ENCODE assay signal across 8 cellular contexts in the genomic region with DNA sequence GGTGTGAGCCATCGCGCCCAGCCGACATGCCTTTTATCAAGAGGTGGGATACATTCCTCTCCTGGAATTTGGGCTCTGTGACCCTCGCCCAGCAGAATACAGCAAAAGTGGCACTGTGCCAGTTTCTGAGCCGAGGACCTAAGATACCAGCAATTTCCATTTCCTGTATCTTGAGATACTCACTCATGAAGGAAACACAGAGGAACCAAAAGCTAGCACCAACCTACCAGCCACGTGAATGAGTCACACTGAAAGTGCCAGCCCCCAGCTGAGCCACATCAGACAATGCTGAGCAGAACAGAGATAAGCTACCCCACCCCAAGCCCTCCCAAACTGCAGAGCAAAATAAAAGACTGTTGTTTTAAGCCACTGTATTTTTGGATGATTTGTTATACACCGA. TPM values are rescaled to one million over a fixed set of nuclear protein-coding genes. Genes with fewer than 3 reads are reported as not detected.
A peak's percentile ranks its signal among the peaks of the same experiment; 100 is the strongest.
DNase-seq lines count a peak whose midpoint lies in the region; ATAC-seq and TF ChIP-seq lines count a peak whose summit lies in the region.

No MANE protein-coding gene starts in this region.

- H3K9me3 Mint-ChIP-seq in activated naive CD4-positive, alpha-beta T cell treated with anti-CD3 and anti-CD28 coated beads, Interleukin-2, amount 10 ng/mL, durations not matched to agents 7 days and 5 days = no peaks in the 10 kb centered on the region

- in situ Hi-C loops in SK-MEL-5 (cut with HindIII; ENCODE audit: low pct_unique_long_range_greater_than_20kb, low sequenced_read_pairs) = no loop called here

- DNase-seq in SK-MEL-5 (ENCODE audit: low read depth, low spot score) (peak; percentile 65), mucosa of descending colon (peak; percentile 21 to 65 (median 33)), NCI-H1694 (lab: John Stamatoyannopoulos, UW) (no peak), NCI-H748 (lab: John Stamatoyannopoulos, UW; ENCODE audit: unreplicated experiment) (no peak), cerebellum (ENCODE audit: low spot score) (no peak)
- peak; percentile 91 for DNase-seq in activated naive CD4-positive, alpha-beta T cell treated with anti-CD3 and anti-CD28 coated beads, Interleukin-2, amount 10 ng/mL, durations not matched to agents 7 days and 5 days

- CTCF ChIA-PET in activated naive CD4-positive, alpha-beta T cell treated with anti-CD3 and anti-CD28 coated beads, Interleukin-2, amount 10 ng/mL, durations not matched to agents 7 days and 5 days (lab: Charles Lee) = no interaction called here

- H3K4me1 Mint-ChIP-seq in activated naive CD4-positive, alpha-beta T cell treated with anti-CD3 and anti-CD28 coated beads, Interleukin-2, amount 10 ng/mL, durations not matched to agents 7 days and 5 days = peaks cover 37% of the 10 kb centered on the region

- peak overlapping the region; percentile 53 for H3K4me3 Mint-ChIP-seq in activated naive CD4-positive, alpha-beta T cell treated with anti-CD3 and anti-CD28 coated beads, Interleukin-2, amount 10 ng/mL, durations not matched to agents 7 days and 5 days

- intact Hi-C loops in mucosa of descending colon (cut with DNase I, micrococcal nuclease) = no loop called here

- peaks cover 23% of the 10 kb centered on the region for H3K36me3 Mint-ChIP-seq in activated naive CD4-positive, alpha-beta T cell treated with anti-CD3 and anti-CD28 coated beads, Interleukin-2, amount 10 ng/mL, durations not matched to agents 7 days and 5 days

- no peaks in the 10 kb centered on the region for H3K36me3 ChIP-seq in mucosa of descending colon (ENCODE audit: low read depth)

- no peak overlapping the region for H3K4me3 ChIP-seq in mucosa of descending colon

- ATAC-seq in GM18909 (IDR thresholded peaks at IDR 0.05; ENCODE audit: poor library complexity, unreplicated experiment) = peak; percentile 100
- ATAC-seq in HG03060 (IDR thresholded peaks at IDR 0.05; ENCODE audit: low read depth, unreplicated experiment) = peak; percentile 98
- ATAC-seq in mucosa of descending colon = peak; percentile 93

- H3K27ac Mint-ChIP-seq in activated naive CD4-positive, alpha-beta T cell treated with anti-CD3 and anti-CD28 coated beads, Interleukin-2, amount 10 ng/mL, durations not matched to agents 7 days and 5 days = peak overlapping the region; percentile 85

- no peaks in the 10 kb centered on the region for H3K27me3 Mint-ChIP-seq in activated naive CD4-positive, alpha-beta T cell treated with anti-CD3 and anti-CD28 coated beads, Interleukin-2, amount 10 ng/mL, durations not matched to agents 7 days and 5 days

- TF ChIP-seq CTCF in mucosa of descending colon (IDR thresholded peaks at IDR 0.05) = no peak

- no peaks in the 10 kb centered on the region for H3K4me1 ChIP-seq in mucosa of descending colon (ENCODE audit: low read depth)

- no peaks in the 10 kb centered on the region for H3K9me3 ChIP-seq in mucosa of descending colon

RNA-seq across cellular contexts. Expression of gene CACUL1, which starts 56.3 kb away (rescaled TPM):
- total RNA-seq in SK-MEL-5 (2014; rRNA removed; shearing (Covaris generic)) = 31.9 and 32.4 TPM in 2 replicates
- polyA plus RNA-seq in SK-MEL-5 (2015; cell fraction: cytosol; rRNA removed) = 12.0 and 20.2 TPM in 2 replicates
- 16.6 and 18.7 TPM in 2 replicates for polyA plus RNA-seq in SK-MEL-5 (2015; cell fraction: nucleus; rRNA removed)
- total RNA-seq in mucosa of descending colon = 10 to 100 TPM; 39.2 to 54.0 (median 40.0) TPM
- total RNA-seq in cerebellum = 40.6 TPM

Comparison
In these comparisons a context has a peak if more than half of its experiments do, and no peak if none do; other contexts are left out.
1. DNase-seq: peak in SK-MEL-5 (single experiment), activated naive CD4-positive, alpha-beta T cell treated with anti-CD3 and anti-CD28 coated beads, Interleukin-2, amount 10 ng/mL, durations not matched to agents 7 days and 5 days (single experiment) and mucosa of descending colon (3 of 3); none in NCI-H1694 (single experiment), NCI-H748 (single experiment) and cerebellum (single experiment).
2. Peak in every context shown above with its lines, with median percentiles within 50 percentile points of each other: ATAC-seq.